Comparison of ENCODE assay signal across 6 cellular contexts in genomic region chr1:226534098-226534497, GRCh38.
"Had no signal": no experiment of that assay in that cellular context is flagged by ENCODE, and none has a peak within 500 bp of the region (broad histone marks: within the 10 kb centered on the region; RNA-seq: fewer than 3 reads in every experiment).

No MANE protein-coding gene starts in this region.

- H3K27ac ChIP-seq: HL-60, KMS-11 had no signal

- H3K4me3 ChIP-seq: K562 had no signal

- DNase-seq: IMR-90, KBM-7, KG1 had no signal
